1 cellular context compared by ENCODE assay signal in genomic region chr20:38601216-38602184, GRCh38.
TF ChIP-seq lines count a peak whose summit lies in the region.

TSS of gene ARHGAP40 (plus strand) at chr20:38601809.

TF ChIP-seq in HepG2, 621 proteins besides CTCF, POLR2A, EP300 and RAD21 (continued from another document and continues in another):
- TF ChIP-seq ZFP90 (CRISPR knock-in tag; IDR thresholded peaks at IDR 0.05; ENCODE audit: borderline replicate concordance) (no peak), ZNF460 (CRISPR knock-in tag; IDR thresholded peaks at IDR 0.05; ENCODE audit: borderline replicate concordance) (no peak), TGIF2 (CRISPR knock-in tag; IDR thresholded peaks at IDR 0.05) (0 out of 2 replicates have a peak, but pooled peaks have one; percentile 21), ZNF292 (CRISPR knock-in tag; IDR thresholded peaks at IDR 0.05; ENCODE audit: borderline replicate concordance, low read depth) (peak; percentile 55; the same call in 1 of the 2 replicates), CCAR2 (optimal IDR thresholded peaks at IDR 0.05; ENCODE audit: low read depth, low read length) (no peak), MED8 (CRISPR knock-in tag; IDR thresholded peaks at IDR 0.05; ENCODE audit: insufficient replicate concordance) (no peak), TARDBP (CRISPR knock-in tag; IDR thresholded peaks at IDR 0.05) (no peak), NR0B2 (CRISPR knock-in tag; IDR thresholded peaks at IDR 0.05) (no peak), NFE2L1 (CRISPR knock-in tag; IDR thresholded peaks at IDR 0.05; ENCODE audit: borderline replicate concordance) (no peak), ZBTB20 (CRISPR knock-in tag; IDR thresholded peaks at IDR 0.05; ENCODE audit: borderline replicate concordance, low read depth) (no peak), PHF21A (CRISPR knock-in tag; IDR thresholded peaks at IDR 0.05) (0 out of 2 replicates have a peak, but pooled peaks have one; percentile 36), ZNF703 (CRISPR knock-in tag; IDR thresholded peaks at IDR 0.05; ENCODE audit: borderline replicate concordance) (no peak), CREB1 (IDR thresholded peaks at IDR 0.05) (no peak), CREB1 (CRISPR knock-in tag; IDR thresholded peaks at IDR 0.05) (no peak), GLI4 (CRISPR knock-in tag; IDR thresholded peaks at IDR 0.05; ENCODE audit: borderline replicate concordance) (no peak), RFXANK (CRISPR knock-in tag; IDR thresholded peaks at IDR 0.05) (no peak), CREM (IDR thresholded peaks at IDR 0.05) (no peak), CREM (CRISPR knock-in tag; IDR thresholded peaks at IDR 0.05) (0 out of 2 replicates have a peak, but pooled peaks have one; percentile 22), ZNF20 (CRISPR knock-in tag; IDR thresholded peaks at IDR 0.05) (no peak), ZNF256 (CRISPR knock-in tag; conservative IDR thresholded peaks at IDR 0.05) (no peak), GTF2F1 (IDR thresholded peaks at IDR 0.05; ENCODE audit: low read length) (no peak), ZSCAN21 (CRISPR knock-in tag; IDR thresholded peaks at IDR 0.05; ENCODE audit: borderline replicate concordance) (peak; percentile 26; the same call in 1 of the 2 replicates), ZNF441 (CRISPR knock-in tag; IDR thresholded peaks at IDR 0.05; ENCODE audit: borderline replicate concordance) (no peak), MXD4 (CRISPR knock-in tag; IDR thresholded peaks at IDR 0.05) (no peak), ZNF781 (CRISPR knock-in tag; IDR thresholded peaks at IDR 0.05; ENCODE audit: borderline replicate concordance, not compliant biosample characterization) (no peak), ATRX (CRISPR knock-in tag; IDR thresholded peaks at IDR 0.05; ENCODE audit: borderline replicate concordance) (no peak), ZFP37 (CRISPR knock-in tag; IDR thresholded peaks at IDR 0.05; ENCODE audit: borderline replicate concordance) (no peak), SPEN (CRISPR knock-in tag; IDR thresholded peaks at IDR 0.05; ENCODE audit: low read depth) (peak; percentile 59; the same call in 1 of the 2 replicates), MAZ (IDR thresholded peaks at IDR 0.05; ENCODE audit: borderline replicate concordance, low read depth, low read length) (no peak), MAZ (CRISPR knock-in tag; IDR thresholded peaks at IDR 0.05; ENCODE audit: low read depth) (no peak), ARNT (IDR thresholded peaks at IDR 0.05) (no peak), SRSF1 (optimal IDR thresholded peaks at IDR 0.05; ENCODE audit: low read depth, low read length) (no peak), ZNF331 (CRISPR knock-in tag; IDR thresholded peaks at IDR 0.05) (no peak), KLF6 (CRISPR knock-in tag; IDR thresholded peaks at IDR 0.05) (no peak), GATAD2A (CRISPR knock-in tag; IDR thresholded peaks at IDR 0.05) (0 out of 2 replicates have a peak, but pooled peaks have one; percentile 22), ZFP62 (CRISPR knock-in tag; IDR thresholded peaks at IDR 0.05) (no peak), FOXP1 (IDR thresholded peaks at IDR 0.05) (no peak), FOXP1 (CRISPR knock-in tag; IDR thresholded peaks at IDR 0.05) (no peak), HIVEP1 (CRISPR knock-in tag; IDR thresholded peaks at IDR 0.05) (0 out of 2 replicates have a peak, but pooled peaks have one; percentile 27), ZNF382 (CRISPR knock-in tag; IDR thresholded peaks at IDR 0.05; ENCODE audit: borderline replicate concordance) (no peak), ZKSCAN1 (IDR thresholded peaks at IDR 0.05; ENCODE audit: low read length) (peak; percentile 83), NFIB (CRISPR knock-in tag; IDR thresholded peaks at IDR 0.05; ENCODE audit: borderline replicate concordance) (no peak), ZMAT5 (CRISPR knock-in tag; IDR thresholded peaks at IDR 0.05; ENCODE audit: borderline replicate concordance, low read depth) (no peak), TSC22D2 (CRISPR knock-in tag; IDR thresholded peaks at IDR 0.05; ENCODE audit: borderline replicate concordance) (no peak), NCOA5 (CRISPR knock-in tag; IDR thresholded peaks at IDR 0.05) (no peak), KLF9 (CRISPR knock-in tag; IDR thresholded peaks at IDR 0.05; ENCODE audit: low read depth) (no peak), ZNF556 (CRISPR knock-in tag; IDR thresholded peaks at IDR 0.05; ENCODE audit: borderline replicate concordance) (no peak), ESRRA (CRISPR knock-in tag; IDR thresholded peaks at IDR 0.05; ENCODE audit: low read depth) (no peak), PCBP1 (IDR thresholded peaks at IDR 0.05; ENCODE audit: borderline replicate concordance, low read depth, low read length) (no peak), NCOA1 (CRISPR knock-in tag; IDR thresholded peaks at IDR 0.05) (no peak), ZNF607 (CRISPR knock-in tag; IDR thresholded peaks at IDR 0.05; ENCODE audit: borderline replicate concordance) (0 out of 2 replicates have a peak, but pooled peaks have one; percentile 50), SSRP1 (CRISPR knock-in tag; IDR thresholded peaks at IDR 0.05) (0 out of 2 replicates have a peak, but pooled peaks have one; percentile 43), ZNF350 (CRISPR knock-in tag; IDR thresholded peaks at IDR 0.05; ENCODE audit: borderline replicate concordance, low read depth) (0 out of 2 replicates have a peak, but pooled peaks have one; percentile 64), ZNF3 (CRISPR knock-in tag; IDR thresholded peaks at IDR 0.05) (0 out of 2 replicates have a peak, but pooled peaks have one; percentile 24), NFKB2 (CRISPR knock-in tag; IDR thresholded peaks at IDR 0.05; ENCODE audit: borderline replicate concordance) (peak; percentile 34; the same call in 1 of the 2 replicates), HNF4G (IDR thresholded peaks at IDR 0.05; ENCODE audit: borderline replicate concordance, low read depth, low read length) (no peak), HNF4G (CRISPR knock-in tag; IDR thresholded peaks at IDR 0.05; ENCODE audit: borderline replicate concordance, low read depth) (peak; percentile 55; the same call in 1 of the 2 replicates), THRA (CRISPR knock-in tag; IDR thresholded peaks at IDR 0.05; ENCODE audit: borderline replicate concordance) (no peak), HOXA5 (CRISPR knock-in tag; IDR thresholded peaks at IDR 0.05) (no peak), RXRB (CRISPR knock-in tag; IDR thresholded peaks at IDR 0.05; ENCODE audit: borderline replicate concordance) (0 out of 2 replicates have a peak, but pooled peaks have one; percentile 11)
- TF ChIP-seq, protein P1, sequence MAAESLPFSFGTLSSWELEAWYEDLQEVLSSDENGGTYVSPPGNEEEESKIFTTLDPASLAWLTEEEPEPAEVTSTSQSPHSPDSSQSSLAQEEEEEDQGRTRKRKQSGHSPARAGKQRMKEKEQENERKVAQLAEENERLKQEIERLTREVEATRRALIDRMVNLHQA (CRISPR knock-in tag; IDR thresholded peaks at IDR 0.05), result no peak
- TF ChIP-seq, protein P2, sequence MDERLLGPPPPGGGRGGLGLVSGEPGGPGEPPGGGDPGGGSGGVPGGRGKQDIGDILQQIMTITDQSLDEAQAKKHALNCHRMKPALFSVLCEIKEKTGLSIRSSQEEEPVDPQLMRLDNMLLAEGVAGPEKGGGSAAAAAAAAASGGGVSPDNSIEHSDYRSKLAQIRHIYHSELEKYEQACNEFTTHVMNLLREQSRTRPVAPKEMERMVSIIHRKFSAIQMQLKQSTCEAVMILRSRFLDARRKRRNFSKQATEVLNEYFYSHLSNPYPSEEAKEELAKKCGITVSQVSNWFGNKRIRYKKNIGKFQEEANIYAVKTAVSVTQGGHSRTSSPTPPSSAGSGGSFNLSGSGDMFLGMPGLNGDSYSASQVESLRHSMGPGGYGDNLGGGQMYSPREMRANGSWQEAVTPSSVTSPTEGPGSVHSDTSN (CRISPR knock-in tag; IDR thresholded peaks at IDR 0.05), result no peak
- TF ChIP-seq, protein P3, sequence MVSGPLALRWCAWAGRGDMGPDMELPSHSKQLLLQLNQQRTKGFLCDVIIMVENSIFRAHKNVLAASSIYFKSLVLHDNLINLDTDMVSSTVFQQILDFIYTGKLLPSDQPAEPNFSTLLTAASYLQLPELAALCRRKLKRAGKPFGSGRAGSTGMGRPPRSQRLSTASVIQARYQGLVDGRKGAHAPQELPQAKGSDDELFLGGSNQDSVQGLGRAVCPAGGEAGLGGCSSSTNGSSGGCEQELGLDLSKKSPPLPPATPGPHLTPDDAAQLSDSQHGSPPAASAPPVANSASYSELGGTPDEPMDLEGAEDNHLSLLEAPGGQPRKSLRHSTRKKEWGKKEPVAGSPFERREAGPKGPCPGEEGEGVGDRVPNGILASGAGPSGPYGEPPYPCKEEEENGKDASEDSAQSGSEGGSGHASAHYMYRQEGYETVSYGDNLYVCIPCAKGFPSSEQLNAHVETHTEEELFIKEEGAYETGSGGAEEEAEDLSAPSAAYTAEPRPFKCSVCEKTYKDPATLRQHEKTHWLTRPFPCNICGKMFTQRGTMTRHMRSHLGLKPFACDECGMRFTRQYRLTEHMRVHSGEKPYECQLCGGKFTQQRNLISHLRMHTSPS (CRISPR knock-in tag; IDR thresholded peaks at IDR 0.05; ENCODE audit: low read depth), result 0 out of 2 replicates have a peak, but pooled peaks have one; percentile 31
- TF ChIP-seq, protein P4, sequence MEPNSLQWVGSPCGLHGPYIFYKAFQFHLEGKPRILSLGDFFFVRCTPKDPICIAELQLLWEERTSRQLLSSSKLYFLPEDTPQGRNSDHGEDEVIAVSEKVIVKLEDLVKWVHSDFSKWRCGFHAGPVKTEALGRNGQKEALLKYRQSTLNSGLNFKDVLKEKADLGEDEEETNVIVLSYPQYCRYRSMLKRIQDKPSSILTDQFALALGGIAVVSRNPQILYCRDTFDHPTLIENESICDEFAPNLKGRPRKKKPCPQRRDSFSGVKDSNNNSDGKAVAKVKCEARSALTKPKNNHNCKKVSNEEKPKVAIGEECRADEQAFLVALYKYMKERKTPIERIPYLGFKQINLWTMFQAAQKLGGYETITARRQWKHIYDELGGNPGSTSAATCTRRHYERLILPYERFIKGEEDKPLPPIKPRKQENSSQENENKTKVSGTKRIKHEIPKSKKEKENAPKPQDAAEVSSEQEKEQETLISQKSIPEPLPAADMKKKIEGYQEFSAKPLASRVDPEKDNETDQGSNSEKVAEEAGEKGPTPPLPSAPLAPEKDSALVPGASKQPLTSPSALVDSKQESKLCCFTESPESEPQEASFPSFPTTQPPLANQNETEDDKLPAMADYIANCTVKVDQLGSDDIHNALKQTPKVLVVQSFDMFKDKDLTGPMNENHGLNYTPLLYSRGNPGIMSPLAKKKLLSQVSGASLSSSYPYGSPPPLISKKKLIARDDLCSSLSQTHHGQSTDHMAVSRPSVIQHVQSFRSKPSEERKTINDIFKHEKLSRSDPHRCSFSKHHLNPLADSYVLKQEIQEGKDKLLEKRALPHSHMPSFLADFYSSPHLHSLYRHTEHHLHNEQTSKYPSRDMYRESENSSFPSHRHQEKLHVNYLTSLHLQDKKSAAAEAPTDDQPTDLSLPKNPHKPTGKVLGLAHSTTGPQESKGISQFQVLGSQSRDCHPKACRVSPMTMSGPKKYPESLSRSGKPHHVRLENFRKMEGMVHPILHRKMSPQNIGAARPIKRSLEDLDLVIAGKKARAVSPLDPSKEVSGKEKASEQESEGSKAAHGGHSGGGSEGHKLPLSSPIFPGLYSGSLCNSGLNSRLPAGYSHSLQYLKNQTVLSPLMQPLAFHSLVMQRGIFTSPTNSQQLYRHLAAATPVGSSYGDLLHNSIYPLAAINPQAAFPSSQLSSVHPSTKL (CRISPR knock-in tag; IDR thresholded peaks at IDR 0.05), result no peak
- TF ChIP-seq, protein P5, sequence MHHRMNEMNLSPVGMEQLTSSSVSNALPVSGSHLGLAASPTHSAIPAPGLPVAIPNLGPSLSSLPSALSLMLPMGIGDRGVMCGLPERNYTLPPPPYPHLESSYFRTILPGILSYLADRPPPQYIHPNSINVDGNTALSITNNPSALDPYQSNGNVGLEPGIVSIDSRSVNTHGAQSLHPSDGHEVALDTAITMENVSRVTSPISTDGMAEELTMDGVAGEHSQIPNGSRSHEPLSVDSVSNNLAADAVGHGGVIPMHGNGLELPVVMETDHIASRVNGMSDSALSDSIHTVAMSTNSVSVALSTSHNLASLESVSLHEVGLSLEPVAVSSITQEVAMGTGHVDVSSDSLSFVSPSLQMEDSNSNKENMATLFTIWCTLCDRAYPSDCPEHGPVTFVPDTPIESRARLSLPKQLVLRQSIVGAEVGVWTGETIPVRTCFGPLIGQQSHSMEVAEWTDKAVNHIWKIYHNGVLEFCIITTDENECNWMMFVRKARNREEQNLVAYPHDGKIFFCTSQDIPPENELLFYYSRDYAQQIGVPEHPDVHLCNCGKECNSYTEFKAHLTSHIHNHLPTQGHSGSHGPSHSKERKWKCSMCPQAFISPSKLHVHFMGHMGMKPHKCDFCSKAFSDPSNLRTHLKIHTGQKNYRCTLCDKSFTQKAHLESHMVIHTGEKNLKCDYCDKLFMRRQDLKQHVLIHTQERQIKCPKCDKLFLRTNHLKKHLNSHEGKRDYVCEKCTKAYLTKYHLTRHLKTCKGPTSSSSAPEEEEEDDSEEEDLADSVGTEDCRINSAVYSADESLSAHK (CRISPR knock-in tag; IDR thresholded peaks at IDR 0.05; ENCODE audit: borderline replicate concordance), result no peak
